In genomic region chr7:113289140-113289740, GRCh38 we compare ENCODE assay signal across 7 cellular contexts.
A peak's percentile ranks its signal among the peaks of the same experiment; 100 is the strongest.
DNase-seq lines count a peak whose midpoint lies in the region; ATAC-seq and TF ChIP-seq lines count a peak whose summit lies in the region.

No MANE protein-coding gene starts in this region.

- H4K20me1 ChIP-seq in neural progenitor cell (ENCODE audit: low read depth) = no peaks in the 10 kb centered on the region

- no peak overlapping the region for H3K4me2 ChIP-seq in neural progenitor cell

- ATAC-seq in GM21786 (IDR thresholded peaks at IDR 0.05; ENCODE audit: unreplicated experiment) = peak; percentile 74

- in situ Hi-C loops in brain microvascular endothelial cell (cut with HindIII; ENCODE audit: low pct_ligation_motif_present, low sequenced_read_pairs) = no loop called here

- H3F3A ChIP-seq in neural progenitor cell (ENCODE audit: low read depth) = no peaks in the 10 kb centered on the region

- no peaks in the 10 kb centered on the region for H3K36me3 ChIP-seq in brain microvascular endothelial cell (replicated peaks)
- no peaks in the 10 kb centered on the region for H3K36me3 ChIP-seq in neural progenitor cell

- H3K4me3 ChIP-seq in GM12864 (ENCODE audit: low read depth, low read length) (no peak overlapping the region), brain microvascular endothelial cell (ENCODE audit: low read depth, low read length) (no peak overlapping the region), neural progenitor cell (no peak overlapping the region)

- H3K27me3 ChIP-seq in brain microvascular endothelial cell (replicated peaks) (no peaks in the 10 kb centered on the region), neural progenitor cell (no peaks in the 10 kb centered on the region)

- H3K4me3 Mint-ChIP-seq in neural progenitor cell = no peak overlapping the region

- H3K4me1 Mint-ChIP-seq in neural progenitor cell = no peaks in the 10 kb centered on the region

- H3K27me3 Mint-ChIP-seq in neural progenitor cell (ENCODE audit: insufficient read depth, low read depth) = peaks cover 4% of the 10 kb centered on the region

- H2AFZ ChIP-seq in neural progenitor cell (replicated peaks) = no peak overlapping the region

- H3K9me3 Mint-ChIP-seq in neural progenitor cell = no peaks in the 10 kb centered on the region

- H3K27ac Mint-ChIP-seq in neural progenitor cell = no peak overlapping the region

- H3K9ac ChIP-seq in neural progenitor cell = no peak overlapping the region

- TF ChIP-seq CTCF in GM12864 (IDR thresholded peaks at IDR 0.05; ENCODE audit: low read depth, low read length, missing control alignments) = peak; percentile 40
- TF ChIP-seq CTCF in brain microvascular endothelial cell (IDR thresholded peaks at IDR 0.05; ENCODE audit: low read depth, low read length, missing control alignments) = peak; percentile 82
- peak; percentile 61 for TF ChIP-seq CTCF in neural progenitor cell (IDR thresholded peaks at IDR 0.05)

- no peaks in the 10 kb centered on the region for H3K36me3 Mint-ChIP-seq in neural progenitor cell

- no peaks in the 10 kb centered on the region for H3K79me2 ChIP-seq in neural progenitor cell (ENCODE audit: low read depth)

- H3K9me3 ChIP-seq in neural progenitor cell (ENCODE audit: low read depth) = no peaks in the 10 kb centered on the region

- no peak for DNase-seq in GM12864 (ENCODE audit: low read depth)
- DNase-seq in NAMALWA (ENCODE audit: low spot score) = peak; percentile 66
- DNase-seq in brain microvascular endothelial cell = peak; percentile 53
- DNase-seq in neural progenitor cell (ENCODE audit: low spot score) = peak; percentile 66
- no peak for DNase-seq in GM19238 (ENCODE audit: insufficient read length, low spot score)
- DNase-seq in NCI-H187 treated with DMSO at 0.1 percent for 48 hours (lab: John Stamatoyannopoulos, UW) = no peak

- no peak overlapping the region for H3K27ac ChIP-seq in brain microvascular endothelial cell
- no peak overlapping the region for H3K27ac ChIP-seq in neural progenitor cell

- no peaks in the 10 kb centered on the region for H3K4me1 ChIP-seq in neural progenitor cell

Comparison
In these comparisons a context has a peak if more than half of its experiments do, and no peak if none do; other contexts are left out.
1. DNase-seq: peak in NAMALWA (single experiment), brain microvascular endothelial cell (single experiment) and neural progenitor cell (single experiment); none in GM12864 (single experiment), GM19238 (single experiment) and NCI-H187 treated with DMSO at 0.1 percent for 48 hours (single experiment).
2. Peak in every context shown above with its lines, with median percentiles within 50 percentile points of each other: CTCF ChIP-seq.